ENCODE assay signal across 17 cellular contexts in genomic region chr14:90782892-90783291, GRCh38.
"Had no signal": no experiment of that assay in that cellular context is flagged by ENCODE, and none has a peak within 500 bp of the region (broad histone marks: within the 10 kb centered on the region; RNA-seq: fewer than 3 reads in every experiment).

No MANE protein-coding gene starts in this region.

- H3K27ac Mint-ChIP-seq: naive thymus-derived CD4-positive, alpha-beta T cell; stimulated activated naive B cell treated with anti-CD40 and anti-IgM and Interleukin-4, amounts not matched to agents 10 μg/mL and 1 μg/mL and 100 μg/mL, for 72 hours; stimulated activated naive CD8-positive, alpha-beta T cell treated with anti-CD3 and anti-CD28 coated beads, Interleukin-15, amount 100 ng/mL, for 72 hours had no signal

- H3K4me3 ChIP-seq: heart left ventricle, skin epidermis, testis, tibial nerve, upper lobe of right lung had no signal

- H3K4me1 ChIP-seq: testis, tibial nerve, upper lobe of right lung had no signal

- H3K4me1 Mint-ChIP-seq: naive thymus-derived CD4-positive, alpha-beta T cell; stimulated activated naive B cell treated with anti-CD40 and anti-IgM and Interleukin-4, amounts not matched to agents 10 μg/mL and 1 μg/mL and 100 μg/mL, for 72 hours; stimulated activated naive CD8-positive, alpha-beta T cell treated with anti-CD3 and anti-CD28 coated beads, Interleukin-15, amount 100 ng/mL, for 72 hours had no signal

- H3K36me3 Mint-ChIP-seq: naive thymus-derived CD4-positive, alpha-beta T cell; stimulated activated naive B cell treated with anti-CD40 and anti-IgM and Interleukin-4, amounts not matched to agents 10 μg/mL and 1 μg/mL and 100 μg/mL, for 72 hours had no signal

- ATAC-seq: heart left ventricle; naive thymus-derived CD4-positive, alpha-beta T cell; sciatic nerve; stimulated activated naive B cell treated with anti-CD40 and anti-IgM and Interleukin-4, amounts not matched to agents 10 μg/mL and 1 μg/mL and 100 μg/mL, for 72 hours; stimulated activated naive CD8-positive, alpha-beta T cell treated with anti-CD3 and anti-CD28 coated beads, Interleukin-15, amount 100 ng/mL, for 72 hours; upper lobe of right lung had no signal

- H3K27ac ChIP-seq: heart left ventricle, skin epidermis, testis, tibial nerve, upper lobe of right lung had no signal

- H3K4me3 Mint-ChIP-seq: naive thymus-derived CD4-positive, alpha-beta T cell; nephron progenitor cell; stimulated activated naive B cell treated with anti-CD40 and anti-IgM and Interleukin-4, amounts not matched to agents 10 μg/mL and 1 μg/mL and 100 μg/mL, for 72 hours; stimulated activated naive CD8-positive, alpha-beta T cell treated with anti-CD3 and anti-CD28 coated beads, Interleukin-15, amount 100 ng/mL, for 72 hours had no signal

- H3K9me3 Mint-ChIP-seq: naive thymus-derived CD4-positive, alpha-beta T cell; nephron progenitor cell; stimulated activated naive B cell treated with anti-CD40 and anti-IgM and Interleukin-4, amounts not matched to agents 10 μg/mL and 1 μg/mL and 100 μg/mL, for 72 hours; stimulated activated naive CD8-positive, alpha-beta T cell treated with anti-CD3 and anti-CD28 coated beads, Interleukin-15, amount 100 ng/mL, for 72 hours had no signal

- H3K9me3 ChIP-seq: heart left ventricle, testis, tibial nerve, upper lobe of right lung had no signal

- DNase-seq: dermis blood vessel endothelial cell; effector CD4-positive, alpha-beta T cell; heart left ventricle; hippocampal formation; kidney glomerular epithelial cell; mesendoderm; naive thymus-derived CD4-positive, alpha-beta T cell; nephron progenitor cell; stimulated activated CD4-positive, alpha-beta T cell treated with anti-CD3 and anti-CD28 coated beads, Interleukin-2, amount 100 ng/mL, for 24 hours; stimulated activated CD4-positive, alpha-beta T cell treated with anti-CD3 and anti-CD28 coated beads, Interleukin-4, amount 100 ng/mL, for 4 hours; stimulated activated naive B cell treated with anti-CD40 and anti-IgM and Interleukin-4, amounts not matched to agents 10 μg/mL and 1 μg/mL and 100 μg/mL, for 72 hours; stimulated activated naive CD8-positive, alpha-beta T cell treated with anti-CD3 and anti-CD28 coated beads, Interleukin-15, amount 100 ng/mL, for 72 hours; testis; upper lobe of right lung had no signal

- H3K27me3 ChIP-seq: heart left ventricle, testis, tibial nerve, upper lobe of right lung had no signal

- H3K27me3 Mint-ChIP-seq: naive thymus-derived CD4-positive, alpha-beta T cell; stimulated activated naive B cell treated with anti-CD40 and anti-IgM and Interleukin-4, amounts not matched to agents 10 μg/mL and 1 μg/mL and 100 μg/mL, for 72 hours; stimulated activated naive CD8-positive, alpha-beta T cell treated with anti-CD3 and anti-CD28 coated beads, Interleukin-15, amount 100 ng/mL, for 72 hours had no signal
